ENCODE assay signal across 8 cellular contexts in genomic region chr7:117019786-117020604, GRCh38.
DNase-seq lines count a peak whose midpoint lies in the region; ATAC-seq, FAIRE-seq and TF ChIP-seq lines count a peak whose summit lies in the region.

No MANE protein-coding gene starts in this region.

- POLR2A ChIA-PET in HepG2 (lab: Yijun Ruan, JAX) = no interaction called here

- no peak for TF ChIP-seq EP300 in HepG2 (IDR thresholded peaks at IDR 0.05; ENCODE audit: low read depth in 2 of 2, low read length in 2 of 2)
- no peak for TF ChIP-seq EP300 in HepG2 (CRISPR knock-in tag; IDR thresholded peaks at IDR 0.05; ENCODE audit: borderline replicate concordance)

- H3K4me1 ChIP-seq in right lobe of liver (peaks cover 0 to 27% (median 10%) of the 10 kb centered on the region in 4 donors), HepG2 (ENCODE audit: insufficient read depth, low read length) (no peaks in the 10 kb centered on the region), parathyroid adenoma (peaks cover 9% of the 10 kb centered on the region)

- H3K4me2 ChIP-seq in HepG2 (ENCODE audit: low read depth, low read length) (no peak overlapping the region), parathyroid adenoma (ENCODE audit: low read length) (peak overlapping the region; percentile 11)

- CTCF ChIA-PET in HepG2 (lab: Yijun Ruan, JAX; ENCODE audit: low intra/inter-chr PET ratio, low total read pairs) = no interaction called here

- ATAC-seq in right lobe of liver = peak; percentile 70 to 92 (median 82)
- ATAC-seq in HepG2 = no peak
- peak; percentile 89 for ATAC-seq in Right ventricle myocardium inferior
- ATAC-seq in GM21381 (IDR thresholded peaks at IDR 0.05; ENCODE audit: unreplicated experiment) = no peak

- H3K9me3 ChIP-seq in right lobe of liver (no peaks in the 10 kb centered on the region), HepG2 (ENCODE audit: low read length) (no peaks in the 10 kb centered on the region), WERI-Rb-1 (ENCODE audit: severe bottlenecking) (no peaks in the 10 kb centered on the region), parathyroid adenoma (ENCODE audit: control insufficient read depth, low read length) (no peaks in the 10 kb centered on the region)

- intact Hi-C loops in right lobe of liver (cut with DNase I) (no loop called here), HepG2 (cut with micrococcal nuclease; ENCODE audit: unreplicated experiment) (no loop called here), Right ventricle myocardium inferior (cut with DNase I) (no loop called here)

- no peaks in the 10 kb centered on the region for H4K20me1 ChIP-seq in HepG2 (ENCODE audit: insufficient read depth, low read length)

- FAIRE-seq in HepG2 (lab: Jason Lieb, UNC) = no peak

- no peaks in the 10 kb centered on the region for H3K36me3 ChIP-seq in right lobe of liver
- no peaks in the 10 kb centered on the region for H3K36me3 ChIP-seq in HepG2 (replicated peaks in 1 of 2; ENCODE audit: control insufficient read depth in 1 of 2, insufficient read depth in 2 of 2, low read length in 2 of 2)
- H3K36me3 ChIP-seq in WERI-Rb-1 = no peaks in the 10 kb centered on the region
- H3K36me3 ChIP-seq in parathyroid adenoma (ENCODE audit: control insufficient read depth, insufficient read depth, low read length) = no peaks in the 10 kb centered on the region

- TF ChIP-seq CTCF in right lobe of liver (IDR thresholded peaks at IDR 0.05) (no peak), HepG2 (CRISPR knock-in tag; IDR thresholded peaks at IDR 0.05) (no peak), WERI-Rb-1 (IDR thresholded peaks at IDR 0.05; ENCODE audit: low read depth, low read length) (no peak), parathyroid adenoma (IDR thresholded peaks at IDR 0.05) (no peak)

- in situ Hi-C loops in HepG2 (cut with HindIII; ENCODE audit: extremely low pct_ligation_motif_present, low pct_unique_long_range_greater_than_20kb) = no loop called here

- TF ChIP-seq POLR2A in right lobe of liver (IDR thresholded peaks at IDR 0.05) (no peak), HepG2 (IDR thresholded peaks at IDR 0.05; ENCODE audit: insufficient read depth in 1 of 2, low read depth in 2 of 2, low read length in 2 of 2) (no peak)

- H2AFZ ChIP-seq in HepG2 (ENCODE audit: low read length) (no peak overlapping the region), parathyroid adenoma (peak overlapping the region; percentile 68)

- no peak overlapping the region for H3K27ac ChIP-seq in right lobe of liver
- H3K27ac ChIP-seq in HepG2 (ENCODE audit: extremely low read length, insufficient read depth, low read length) = no peak overlapping the region
- no peak overlapping the region for H3K27ac ChIP-seq in WERI-Rb-1
- peak overlapping the region; percentile 29 for H3K27ac ChIP-seq in parathyroid adenoma

- no TSS peak for BruUV-seq in HepG2 (replicated peaks; lab: Mats Ljungman, UMichigan)

- DNase-seq in right lobe of liver (peak in 2 of 3 donors; percentile 36 to 47), HepG2 (ENCODE audit: low spot score) (no peak), WERI-Rb-1 (peak; percentile 53), Right ventricle myocardium inferior (ENCODE audit: missing footprints) (peak; percentile 73)
- DNase-seq in stimulated activated naive CD4-positive, alpha-beta T cell (lab: John Stamatoyannopoulos, UW) = no peak
- no peak for DNase-seq in stimulated activated CD8-positive, alpha-beta memory T cell treated with anti-CD3 and anti-CD28 coated beads, Interleukin-4, amount 100 ng/mL, for 48 hours

- 47% methylated on average over 12 of the region's 18 CpGs for WGBS in right lobe of liver (ENCODE audit: insufficient coverage, low coverage, low lambda C conversion rate, missing lambda C conversion rate)
- WGBS in HepG2 (ENCODE audit: low lambda C conversion rate) = 95% methylated on average over 18 of the region's 18 CpGs

- H3K9ac ChIP-seq in HepG2 (ENCODE audit: insufficient read depth, low read depth, low read length) (no peak overlapping the region), parathyroid adenoma (no peak overlapping the region)

- no peak for TF ChIP-seq RAD21 in HepG2 (CRISPR knock-in tag; IDR thresholded peaks at IDR 0.05)

- no peaks in the 10 kb centered on the region for H3K27me3 ChIP-seq in right lobe of liver
- H3K27me3 ChIP-seq in HepG2 (ENCODE audit: control insufficient read depth in 1 of 2, insufficient read depth in 2 of 2, low read length in 2 of 2) = no peaks in the 10 kb centered on the region
- H3K27me3 ChIP-seq in WERI-Rb-1 (ENCODE audit: insufficient read depth, low read depth, severe bottlenecking) = peaks cover 66% of the 10 kb centered on the region
- no peaks in the 10 kb centered on the region for H3K27me3 ChIP-seq in parathyroid adenoma (ENCODE audit: control insufficient read depth, insufficient read depth, low read length)

- peaks cover 2% of the 10 kb centered on the region for H3K79me2 ChIP-seq in HepG2 (ENCODE audit: insufficient read depth, low read length)
- H3K79me2 ChIP-seq in parathyroid adenoma = peaks cover 8% of the 10 kb centered on the region

- H3K4me3 ChIP-seq in right lobe of liver (no peak overlapping the region), HepG2 (replicated peaks in 1 of 3; ENCODE audit: insufficient read depth in 1 of 3, low read depth in 2 of 3, low read length in 3 of 3) (no peak overlapping the region), WERI-Rb-1 (ENCODE audit: low read depth, low read length) (peak overlapping the region; percentile 5; the same call in 1 of the 2 replicates), parathyroid adenoma (ENCODE audit: low read depth, low read length) (no peak overlapping the region)

TF ChIP-seq in HepG2, 621 proteins besides CTCF, POLR2A, EP300 and RAD21:
- no peak for TF ChIP-seq ZNF7 (CRISPR knock-in tag; IDR thresholded peaks at IDR 0.05)
- no peak for TF ChIP-seq ZNF430 (CRISPR knock-in tag; IDR thresholded peaks at IDR 0.05)

Comparison
In these comparisons a context has a peak if more than half of its experiments do, and no peak if none do; other contexts are left out.
1. ATAC-seq: peak in right lobe of liver (4 of 4) and Right ventricle myocardium inferior (single experiment); none in HepG2 (single experiment) and GM21381 (single experiment).
2. DNase-seq: peak in right lobe of liver (2 of 3), WERI-Rb-1 (single experiment) and Right ventricle myocardium inferior (single experiment); none in HepG2 (single experiment), stimulated activated naive CD4-positive, alpha-beta T cell (0 of 6) and stimulated activated CD8-positive, alpha-beta memory T cell treated with anti-CD3 and anti-CD28 coated beads, Interleukin-4, amount 100 ng/mL, for 48 hours (single experiment).